Comparison of ENCODE assay signal across 23 cellular contexts in the genomic region with DNA sequence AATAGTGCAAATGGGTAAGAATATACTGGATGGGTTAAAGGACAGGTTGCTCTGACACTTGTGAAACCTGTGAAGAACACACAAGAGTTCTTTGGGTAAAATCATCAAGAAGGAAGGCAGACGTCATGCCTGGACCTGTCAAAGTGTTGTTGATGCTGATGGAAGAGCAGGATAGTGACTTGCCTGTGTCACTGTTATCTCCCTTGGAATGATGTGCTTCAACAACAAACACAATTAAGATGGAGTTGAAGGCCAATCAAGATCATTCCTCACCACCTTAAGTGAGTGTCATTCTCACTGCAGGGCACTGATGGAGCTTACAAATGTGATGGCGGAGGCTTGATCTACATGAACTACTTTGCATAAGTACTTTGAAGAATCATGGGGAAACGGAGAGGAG.
DNase-seq lines count a peak whose midpoint lies in the region; ATAC-seq, FAIRE-seq and TF ChIP-seq lines count a peak whose summit lies in the region.
"Had no signal": no experiment of that assay in that cellular context is flagged by ENCODE, and none has a peak within 500 bp of the region (broad histone marks: within the 10 kb centered on the region; RNA-seq: fewer than 3 reads in every experiment).

No MANE protein-coding gene starts in this region.

- CTCF ChIA-PET in activated CD4-positive, alpha-beta T cell treated with anti-CD3 and anti-CD28 coated beads for 36 hours (lab: Charles Lee) = no interaction called here
- CTCF ChIA-PET in K562 (lab: Yijun Ruan, JAX; ENCODE audit: low intra/inter-chr PET ratio) = no interaction called here

- no peak for DNase-seq in activated CD4-positive, alpha-beta T cell treated with anti-CD3 and anti-CD28 coated beads for 36 hours
- no peak for DNase-seq in activated CD4-positive, alpha-beta T cell treated with anti-CD3 and anti-CD28 coated beads, Interleukin-2, amount 50 U/mL, for 48 hours
- DNase-seq in K562 (ENCODE audit: extremely low read depth in 1 of 4, low spot score in 3 of 4) (no peak), keratinocyte (ENCODE audit: low read depth, low spot score) (no peak), NCI-H2227 (lab: John Stamatoyannopoulos, UW; ENCODE audit: unreplicated experiment) (no peak), NCI-H1105 treated with DMSO at 0.1 percent for 48 hours (lab: John Stamatoyannopoulos, UW) (no peak)
- no peak for DNase-seq in stimulated activated naive CD8-positive, alpha-beta T cell treated with anti-CD3 and anti-CD28 coated beads, Interleukin-15, Interleukin-2, amounts not matched to agents 100 U/mL and 50 U/mL, for 24 hours
- DNase-seq: AML-193; Caco-2; Calu3; CD4-positive, alpha-beta T cell; CD8-positive, alpha-beta T cell; DMS79 treated with DMSO at 0.1 percent for 48 hours; GF-D8 had no signal

- no peaks in the 10 kb centered on the region for H3K36me3 Mint-ChIP-seq in activated CD4-positive, alpha-beta T cell treated with anti-CD3 and anti-CD28 coated beads for 36 hours (ENCODE audit: low read depth)

- no peak overlapping the region for H3K4me3 ChIP-seq in K562
- H3K4me3 ChIP-seq in keratinocyte (ENCODE audit: control insufficient read depth in 2 of 3, extremely low read depth in 1 of 3, insufficient read depth in 2 of 3, low read depth in 1 of 3, low read length in 3 of 3) = no peak overlapping the region
- H3K4me3 ChIP-seq in neural cell (ENCODE audit: low read length) = no peak overlapping the region
- H3K4me3 ChIP-seq: A549 had no signal

- dilution Hi-C loops in keratinocyte (cut with MboI; ENCODE audit: extremely low pct_ligation_motif_present, low sequenced_read_pairs) = no loop called here

- in situ Hi-C loops in K562 (cut with MboI) = no loop called here

- WGBS in K562 (ENCODE audit: insufficient coverage, low coverage, missing lambda C conversion rate) = 8% methylated on average over 3 of the region's 3 CpGs

- FAIRE-seq in K562 (lab: Jason Lieb, UNC) (peak; percentile 29), keratinocyte (lab: Jason Lieb, UNC) (peak; percentile 39)
- FAIRE-seq: A549, D721Med, G401.6, GM12891, GM19239 had no signal

- TF ChIP-seq CTCF in K562 (IDR thresholded peaks at IDR 0.05 in 2 of 3, conservative IDR thresholded peaks at IDR 0.05 in 1 of 3; ENCODE audit: insufficient read depth in 2 of 3, low read depth in 1 of 3, low read length in 3 of 3) = no peak
- no peak for TF ChIP-seq CTCF in keratinocyte (optimal IDR thresholded peaks at IDR 0.05 in 1 of 3, IDR thresholded peaks at IDR 0.05 in 1 of 3, conservative IDR thresholded peaks at IDR 0.05 in 1 of 3; ENCODE audit: extremely low read depth in 1 of 3, insufficient read depth in 2 of 3, low read length in 3 of 3)
- TF ChIP-seq CTCF in neural cell (IDR thresholded peaks at IDR 0.05; ENCODE audit: poor library complexity, severe bottlenecking) = no peak

- intact Hi-C loops in activated CD4-positive, alpha-beta T cell treated with anti-CD3 and anti-CD28 coated beads for 36 hours (cut with DNase I, micrococcal nuclease) = no loop called here
- intact Hi-C loops in K562 (cut with micrococcal nuclease) = no loop called here

- no peaks in the 10 kb centered on the region for H3F3A ChIP-seq in neural cell (ENCODE audit: insufficient read depth, low read length, poor library complexity, severe bottlenecking)

- H3K27me3 ChIP-seq in K562 (ENCODE audit: control insufficient read depth in 2 of 2, insufficient read depth in 2 of 2, low read length in 2 of 2) = peaks cover 54 to 74% of the 10 kb centered on the region in 2 experiments
- H3K27me3 ChIP-seq in keratinocyte (ENCODE audit: control insufficient read depth, extremely low read depth, insufficient read depth, low read length) = peaks cover 31% of the 10 kb centered on the region
- no peaks in the 10 kb centered on the region for H3K27me3 ChIP-seq in neural cell (ENCODE audit: insufficient read depth, low read depth, low read length)

- H3K4me1 ChIP-seq in K562 (replicated peaks in 1 of 2; ENCODE audit: control insufficient read depth in 2 of 2, insufficient read depth in 2 of 2, low read length in 2 of 2) (no peaks in the 10 kb centered on the region), keratinocyte (ENCODE audit: control insufficient read depth, extremely low read depth, insufficient read depth, low read length) (no peaks in the 10 kb centered on the region)
- H3K4me1 ChIP-seq: A549, Caco-2 had no signal

- H4K20me1 ChIP-seq in K562 (replicated peaks; ENCODE audit: control insufficient read depth, insufficient read depth, low read length) (no peaks in the 10 kb centered on the region), keratinocyte (ENCODE audit: control insufficient read depth, extremely low read depth, insufficient read depth, low read length) (no peaks in the 10 kb centered on the region), neural cell (ENCODE audit: insufficient read depth) (no peaks in the 10 kb centered on the region)

- TF ChIP-seq RAD21 in K562 (CRISPR knock-in tag; conservative IDR thresholded peaks at IDR 0.05 in 1 of 2, IDR thresholded peaks at IDR 0.05 in 1 of 2) = no peak
- TF ChIP-seq RAD21 in neural cell (conservative IDR thresholded peaks at IDR 0.05) = peak; percentile 12

- no TSS peak for BruUV-seq in K562 (replicated peaks; lab: Mats Ljungman, UMichigan)

- H3K9me3 Mint-ChIP-seq in activated CD4-positive, alpha-beta T cell treated with anti-CD3 and anti-CD28 coated beads for 36 hours (ENCODE audit: low read depth) = no peaks in the 10 kb centered on the region
- H3K9me3 Mint-ChIP-seq: CD4-positive, alpha-beta T cell; CD8-positive, alpha-beta T cell had no signal

- H3K9me3 ChIP-seq in K562 (replicated peaks; ENCODE audit: control insufficient read depth, insufficient read depth, low read depth, low read length) (no peaks in the 10 kb centered on the region), keratinocyte (ENCODE audit: control insufficient read depth, low read depth, low read length) (no peaks in the 10 kb centered on the region), neural cell (ENCODE audit: low read length) (no peaks in the 10 kb centered on the region)
- H3K9me3 ChIP-seq: A549, Caco-2 had no signal

- no peaks in the 10 kb centered on the region for H3K9me1 ChIP-seq in K562 (ENCODE audit: control insufficient read depth, insufficient read depth, low read length)
- H3K9me1 ChIP-seq in keratinocyte (ENCODE audit: control insufficient read depth, extremely low read depth, insufficient read depth, low read length) = no peaks in the 10 kb centered on the region

- H2AFZ ChIP-seq in K562 (ENCODE audit: low read depth, low read length) (no peak overlapping the region), keratinocyte (ENCODE audit: control insufficient read depth, low read length) (no peak overlapping the region), neural cell (ENCODE audit: low read depth, low read length) (no peak overlapping the region)

- no peak for TF ChIP-seq EP300 in K562 (IDR thresholded peaks at IDR 0.05; ENCODE audit: low read length)
- peak; percentile 92 for TF ChIP-seq EP300 in neural cell (conservative IDR thresholded peaks at IDR 0.05; ENCODE audit: poor library complexity, severe bottlenecking)

- H3K9me2 ChIP-seq in neural cell (ENCODE audit: insufficient read depth, low read length) = no peaks in the 10 kb centered on the region

- peak overlapping the region; percentile 29 for H3K27ac Mint-ChIP-seq in activated CD4-positive, alpha-beta T cell treated with anti-CD3 and anti-CD28 coated beads for 36 hours
- H3K27ac Mint-ChIP-seq: B cell; CD4-positive, alpha-beta T cell; CD8-positive, alpha-beta T cell had no signal

- POLR2A ChIA-PET in activated CD4-positive, alpha-beta T cell treated with anti-CD3 and anti-CD28 coated beads for 36 hours (lab: Charles Lee) = no interaction called here
- POLR2A ChIA-PET in K562 (lab: Yijun Ruan, JAX) = no interaction called here

- no peak for ATAC-seq in activated CD4-positive, alpha-beta T cell treated with anti-CD3 and anti-CD28 coated beads for 36 hours
- ATAC-seq in K562 = no peak
- ATAC-seq in stimulated activated naive CD8-positive, alpha-beta T cell treated with anti-CD3 and anti-CD28 coated beads, Interleukin-15, Interleukin-2, amounts not matched to agents 100 U/mL and 50 U/mL, for 24 hours = no peak
- ATAC-seq: A549; CD8-positive, alpha-beta T cell had no signal

- no peaks in the 10 kb centered on the region for H3K36me3 ChIP-seq in K562 (ENCODE audit: control insufficient read depth, insufficient read depth, low read length)
- no peaks in the 10 kb centered on the region for H3K36me3 ChIP-seq in keratinocyte (ENCODE audit: control insufficient read depth in 2 of 2, extremely low read depth in 1 of 2, insufficient read depth in 2 of 2, low read length in 2 of 2)
- H3K36me3 ChIP-seq in neural cell (ENCODE audit: insufficient read depth, low read length) = no peaks in the 10 kb centered on the region

- H3K9ac ChIP-seq in K562 (ENCODE audit: insufficient read depth in 1 of 2, low read depth in 2 of 2, low read length in 2 of 2) = no peak overlapping the region
- H3K9ac ChIP-seq in keratinocyte (ENCODE audit: control insufficient read depth, extremely low read depth, insufficient read depth, low read length) = no peak overlapping the region
- no peak overlapping the region for H3K9ac ChIP-seq in neural cell (ENCODE audit: low read length)

- H3K27me3 Mint-ChIP-seq in activated CD4-positive, alpha-beta T cell treated with anti-CD3 and anti-CD28 coated beads for 36 hours = no peaks in the 10 kb centered on the region
- H3K27me3 Mint-ChIP-seq: CD4-positive, alpha-beta T cell had no signal

- TF ChIP-seq POLR2A in K562 (conservative IDR thresholded peaks at IDR 0.05) = no peak

- no peak overlapping the region for H3K27ac ChIP-seq in K562 (ENCODE audit: extremely low read depth, low read depth, low read length)
- no peak overlapping the region for H3K27ac ChIP-seq in keratinocyte (ENCODE audit: control insufficient read depth, insufficient read depth, low read length)
- H3K27ac ChIP-seq in neural cell (ENCODE audit: low read length) = no peak overlapping the region
- H3K27ac ChIP-seq: 22Rv1, A549, C4-2B had no signal

- H3K79me2 ChIP-seq in K562 (ENCODE audit: control insufficient read depth, insufficient read depth, low read length) (no peaks in the 10 kb centered on the region), keratinocyte (ENCODE audit: control insufficient read depth, insufficient read depth, low read length) (no peaks in the 10 kb centered on the region), neural cell (replicated peaks; ENCODE audit: insufficient read depth, low read length) (no peaks in the 10 kb centered on the region)

- H3K4me3 Mint-ChIP-seq in activated CD4-positive, alpha-beta T cell treated with anti-CD3 and anti-CD28 coated beads for 36 hours = no peak overlapping the region
- H3K4me3 Mint-ChIP-seq: B cell; CD4-positive, alpha-beta T cell; CD8-positive, alpha-beta T cell had no signal

- H3K4me2 ChIP-seq in K562 (ENCODE audit: insufficient read depth, low read length) (no peak overlapping the region), keratinocyte (ENCODE audit: control insufficient read depth, extremely low read depth, insufficient read depth, low read depth, low read length) (no peak overlapping the region), neural cell (ENCODE audit: low read length) (no peak overlapping the region)
- H3K4me2 ChIP-seq: A549 had no signal

- no peaks in the 10 kb centered on the region for H3K4me1 Mint-ChIP-seq in activated CD4-positive, alpha-beta T cell treated with anti-CD3 and anti-CD28 coated beads for 36 hours
- H3K4me1 Mint-ChIP-seq: B cell had no signal

TF ChIP-seq in neural cell, 6 proteins besides CTCF, POLR2A, EP300 and RAD21:
- TF ChIP-seq POLR2AphosphoS5 (IDR thresholded peaks at IDR 0.05) = peak; percentile 85
- TF ChIP-seq SMC3 (conservative IDR thresholded peaks at IDR 0.05; ENCODE audit: poor library complexity) = no peak
